ENCODE assay signal across 14 cellular contexts in genomic region chr14:97264516-97265230, GRCh38.
DNase-seq lines count a peak whose midpoint lies in the region; FAIRE-seq and TF ChIP-seq lines count a peak whose summit lies in the region.
"Had no signal": no experiment of that assay in that cellular context is flagged by ENCODE, and none has a peak within 500 bp of the region (broad histone marks: within the 10 kb centered on the region; RNA-seq: fewer than 3 reads in every experiment).

No MANE protein-coding gene starts in this region.

- peaks cover 2% of the 10 kb centered on the region for H3K9me3 Mint-ChIP-seq in astrocyte (ENCODE audit: unreplicated experiment)
- peaks cover 2% of the 10 kb centered on the region for H3K9me3 Mint-ChIP-seq in activated T-cell treated with anti-CD3 and anti-CD28 coated beads, Interleukin-2, amount 50 U/mL, for 24 hours

- H3K36me3 ChIP-seq in A673 (ENCODE audit: insufficient read depth, low read length, poor library complexity, severe bottlenecking) (no peaks in the 10 kb centered on the region), MG63 (no peaks in the 10 kb centered on the region), astrocyte (ENCODE audit: insufficient read depth, low read length) (no peaks in the 10 kb centered on the region)
- H3K36me3 ChIP-seq: BE2C had no signal

- H4K20me1 ChIP-seq in astrocyte (ENCODE audit: insufficient read depth, low read length) = no peaks in the 10 kb centered on the region

- no peaks in the 10 kb centered on the region for H3K27me3 ChIP-seq in A673 (replicated peaks; ENCODE audit: insufficient read depth, low read depth, low read length, poor library complexity)
- no peaks in the 10 kb centered on the region for H3K27me3 ChIP-seq in MG63
- H3K27me3 ChIP-seq in astrocyte (ENCODE audit: insufficient read depth, low read length) = peaks cover 4% of the 10 kb centered on the region
- H3K27me3 ChIP-seq: BE2C had no signal

- CTCF ChIA-PET in A673 (lab: Charles Lee) = no interaction called here

- no peak overlapping the region for H3K4me3 ChIP-seq in A673 (ENCODE audit: low read depth, low read length, poor library complexity, severe bottlenecking)
- H3K4me3 ChIP-seq in MG63 = no peak overlapping the region
- H3K4me3 ChIP-seq in astrocyte (ENCODE audit: insufficient read depth, low read depth, low read length) = no peak overlapping the region

- H3K9me3 ChIP-seq in A673 (ENCODE audit: low read depth, low read length, poor library complexity, severe bottlenecking) (peaks cover 5% of the 10 kb centered on the region), MG63 (no peaks in the 10 kb centered on the region), astrocyte (ENCODE audit: insufficient read depth, low read depth, low read length) (no peaks in the 10 kb centered on the region)
- H3K9me3 ChIP-seq: BE2C had no signal

- no peak for FAIRE-seq in astrocyte (lab: Jason Lieb, UNC)
- FAIRE-seq: GM18507 had no signal

- no peak overlapping the region for H3K4me3 Mint-ChIP-seq in astrocyte (ENCODE audit: unreplicated experiment)
- H3K4me3 Mint-ChIP-seq in activated T-cell treated with anti-CD3 and anti-CD28 coated beads, Interleukin-2, amount 50 U/mL, for 24 hours = no peak overlapping the region
- H3K4me3 Mint-ChIP-seq: CD4-positive, alpha-beta memory T cell had no signal

- intact Hi-C loops in A673 (cut with micrococcal nuclease; ENCODE audit: unreplicated experiment) = no loop called here

- BruUV-seq in A673 (replicated peaks; lab: Mats Ljungman, UMichigan) = no TSS peak

- no peaks in the 10 kb centered on the region for H3K27me3 Mint-ChIP-seq in astrocyte (ENCODE audit: low read depth, unreplicated experiment)
- no peaks in the 10 kb centered on the region for H3K27me3 Mint-ChIP-seq in activated T-cell treated with anti-CD3 and anti-CD28 coated beads, Interleukin-2, amount 50 U/mL, for 24 hours
- H3K27me3 Mint-ChIP-seq: CD4-positive, alpha-beta memory T cell had no signal

- no peak overlapping the region for H3K9ac ChIP-seq in astrocyte (ENCODE audit: low read length)

- no peak for DNase-seq in A673 (ENCODE audit: low spot score)
- DNase-seq in MG63 = peak; percentile 60
- DNase-seq in astrocyte (ENCODE audit: low read depth) = peak; percentile 58
- DNase-seq in mucosa of gallbladder (ENCODE audit: low spot score) = peak; percentile 22
- DNase-seq in activated T-cell treated with anti-CD3 and anti-CD28 coated beads, Interleukin-2, amount 50 U/mL, for 24 hours = no peak
- no peak for DNase-seq in activated gamma-delta T cell treated with Interleukin-2 at 50 U/mL for 16 hours
- DNase-seq in midbrain (lab: John Stamatoyannopoulos, UW) = no peak
- DNase-seq: BE2C; CD4-positive, alpha-beta memory T cell; COR-L47; DMS53; HCEC 1CT had no signal

- peaks cover 34% of the 10 kb centered on the region for H3K4me1 Mint-ChIP-seq in astrocyte (ENCODE audit: low read depth, unreplicated experiment)
- H3K4me1 Mint-ChIP-seq in activated T-cell treated with anti-CD3 and anti-CD28 coated beads, Interleukin-2, amount 50 U/mL, for 24 hours (ENCODE audit: low read depth) = peaks cover 16% of the 10 kb centered on the region
- H3K4me1 Mint-ChIP-seq: CD4-positive, alpha-beta memory T cell had no signal

- H3K4me1 ChIP-seq in A673 (ENCODE audit: insufficient read depth, low read length, poor library complexity, severe bottlenecking) (peaks cover 26% of the 10 kb centered on the region), astrocyte (ENCODE audit: insufficient read depth, low read length) (peaks cover 22% of the 10 kb centered on the region)
- H3K4me1 ChIP-seq: BE2C had no signal

- H3K4me2 ChIP-seq in astrocyte (ENCODE audit: low read length) = peak overlapping the region; percentile 1

- no peak overlapping the region for H3K27ac Mint-ChIP-seq in astrocyte (ENCODE audit: unreplicated experiment)
- no peak overlapping the region for H3K27ac Mint-ChIP-seq in activated T-cell treated with anti-CD3 and anti-CD28 coated beads, Interleukin-2, amount 50 U/mL, for 24 hours
- H3K27ac Mint-ChIP-seq: CD4-positive, alpha-beta memory T cell had no signal

- peak overlapping the region; percentile 6 for H3K27ac ChIP-seq in A673 (ENCODE audit: low read depth, low read length, poor library complexity, severe bottlenecking)
- no peak overlapping the region for H3K27ac ChIP-seq in astrocyte (ENCODE audit: low read depth, low read length)
- H3K27ac ChIP-seq: C4-2B had no signal

- H3K36me3 Mint-ChIP-seq in astrocyte (ENCODE audit: low read depth, unreplicated experiment) = no peaks in the 10 kb centered on the region
- no peaks in the 10 kb centered on the region for H3K36me3 Mint-ChIP-seq in activated T-cell treated with anti-CD3 and anti-CD28 coated beads, Interleukin-2, amount 50 U/mL, for 24 hours (ENCODE audit: low read depth)
- H3K36me3 Mint-ChIP-seq: CD4-positive, alpha-beta memory T cell had no signal

- TF ChIP-seq CTCF in A673 (conservative IDR thresholded peaks at IDR 0.05; ENCODE audit: low read depth, low read length) = no peak
- no peak for TF ChIP-seq CTCF in astrocyte (IDR thresholded peaks at IDR 0.05; ENCODE audit: insufficient read depth, low read depth, low read length)

- no peak overlapping the region for H2AFZ ChIP-seq in astrocyte (ENCODE audit: low read depth, low read length)

- POLR2A ChIA-PET in A673 (lab: Charles Lee; ENCODE audit: low non-redundant PET) = no interaction called here

- no peaks in the 10 kb centered on the region for H3K79me2 ChIP-seq in astrocyte (ENCODE audit: insufficient read depth, low read length)

Comparison
In these comparisons a context has a peak if more than half of its experiments do, and no peak if none do; other contexts are left out.
1. DNase-seq: peak in MG63 (single experiment), astrocyte (single experiment) and mucosa of gallbladder (single experiment); none in A673 (single experiment), activated T-cell treated with anti-CD3 and anti-CD28 coated beads, Interleukin-2, amount 50 U/mL, for 24 hours (single experiment), activated gamma-delta T cell treated with Interleukin-2 at 50 U/mL for 16 hours (single experiment) and midbrain (single experiment).